ENCODE assay signal across 9 cellular contexts in the genomic region with DNA sequence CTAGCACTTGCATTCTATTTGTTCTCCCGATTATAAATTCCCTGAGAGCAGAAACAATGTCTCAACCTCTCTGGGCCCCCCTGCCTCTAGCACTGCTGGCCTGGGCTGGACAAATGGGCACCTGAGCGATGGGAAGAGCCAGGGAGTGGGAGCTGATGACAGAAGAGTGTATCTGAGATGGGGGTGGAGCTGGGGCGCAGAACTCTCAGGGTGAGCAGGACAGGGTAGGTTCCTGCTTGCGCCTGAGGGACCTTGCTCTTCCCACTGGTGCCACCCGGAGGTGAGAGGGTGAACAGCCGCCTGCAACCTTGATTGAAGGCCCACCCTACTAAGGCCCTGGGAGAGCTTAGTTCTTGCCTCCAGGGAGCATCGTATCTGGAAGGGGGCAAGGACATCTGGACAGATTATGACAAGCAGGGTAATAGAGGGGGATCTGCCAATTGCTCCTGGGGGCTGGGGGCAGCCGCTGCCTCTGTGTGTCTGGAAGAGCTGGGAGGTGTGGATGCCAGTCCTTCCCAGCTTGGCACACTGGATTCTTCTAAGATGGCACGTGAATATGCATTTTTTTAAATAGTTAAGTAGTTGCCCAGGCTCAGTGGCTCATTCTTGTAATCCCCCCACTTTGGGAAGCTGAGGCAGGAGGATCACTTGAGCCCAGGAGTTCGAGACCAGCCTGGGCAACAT. TPM values are rescaled to one million over a fixed set of nuclear protein-coding genes. Genes with fewer than 3 reads are reported as not detected.
A peak's percentile ranks its signal among the peaks of the same experiment; 100 is the strongest.
DNase-seq lines count a peak whose midpoint lies in the region; ATAC-seq and TF ChIP-seq lines count a peak whose summit lies in the region.
"Had no signal": no experiment of that assay in that cellular context is flagged by ENCODE, and none has a peak within 500 bp of the region (broad histone marks: within the 10 kb centered on the region; RNA-seq: fewer than 3 reads in every experiment).

No MANE protein-coding gene starts in this region.

- H3K9ac ChIP-seq in neural cell (ENCODE audit: low read length) = no peak overlapping the region

- TF ChIP-seq RAD21 in neural cell (conservative IDR thresholded peaks at IDR 0.05) = peak; percentile 65

- ATAC-seq in GM19351 (IDR thresholded peaks at IDR 0.05; ENCODE audit: unreplicated experiment) (peak; percentile 73), HG03432 (IDR thresholded peaks at IDR 0.05; ENCODE audit: unreplicated experiment) (no peak)

- H2AFZ ChIP-seq in neural cell (ENCODE audit: low read depth, low read length) = no peak overlapping the region

- H4K20me1 ChIP-seq in neural cell (ENCODE audit: insufficient read depth) = no peaks in the 10 kb centered on the region

- no peak overlapping the region for H3K4me2 ChIP-seq in neural cell (ENCODE audit: low read length)

- no peaks in the 10 kb centered on the region for H3K36me3 ChIP-seq in neural cell (ENCODE audit: insufficient read depth, low read length)

- H3K9me2 ChIP-seq in neural cell (ENCODE audit: insufficient read depth, low read length) = no peaks in the 10 kb centered on the region

- H3K4me3 ChIP-seq in fibroblast of mammary gland (ENCODE audit: control insufficient read depth, low read depth, low read length) (no peak overlapping the region), neural cell (ENCODE audit: low read length) (no peak overlapping the region)

- H3K9me3 ChIP-seq in neural cell (ENCODE audit: low read length) = no peaks in the 10 kb centered on the region

- peak; percentile 78 for TF ChIP-seq CTCF in fibroblast of mammary gland (conservative IDR thresholded peaks at IDR 0.05; ENCODE audit: control insufficient read depth, insufficient read depth, low read depth, low read length)
- peak; percentile 73 for TF ChIP-seq CTCF in neural cell (IDR thresholded peaks at IDR 0.05; ENCODE audit: poor library complexity, severe bottlenecking)

- DNase-seq in COLO668 (lab: John Stamatoyannopoulos, UW; ENCODE audit: unreplicated experiment) (peak; percentile 27), NCI-H2029 treated with DMSO at 0.1 percent for 48 hours (lab: John Stamatoyannopoulos, UW) (peak; percentile 9), fibroblast of mammary gland (ENCODE audit: low read depth) (peak; percentile 62), ureter (ENCODE audit: low spot score) (peak; percentile 58)
- DNase-seq in activated CD4-positive, alpha-beta T cell treated with anti-CD3 and anti-CD28 coated beads, Interleukin-2, amount 50 U/mL, for 1 hour = peak; percentile 15

- no peak overlapping the region for H3K27ac ChIP-seq in neural cell (ENCODE audit: low read length)

- H3F3A ChIP-seq in neural cell (ENCODE audit: insufficient read depth, low read length, poor library complexity, severe bottlenecking) = no peaks in the 10 kb centered on the region

- no peak for TF ChIP-seq EP300 in neural cell (conservative IDR thresholded peaks at IDR 0.05; ENCODE audit: poor library complexity, severe bottlenecking)

- H3K79me2 ChIP-seq in neural cell (replicated peaks; ENCODE audit: insufficient read depth, low read length) = no peaks in the 10 kb centered on the region

- no peaks in the 10 kb centered on the region for H3K27me3 ChIP-seq in neural cell (ENCODE audit: insufficient read depth, low read depth, low read length)

TF ChIP-seq in neural cell, 6 proteins besides CTCF, POLR2A, EP300 and RAD21:
- TF ChIP-seq SMC3 (conservative IDR thresholded peaks at IDR 0.05; ENCODE audit: poor library complexity) (peak; percentile 65), MXI1 (conservative IDR thresholded peaks at IDR 0.05; ENCODE audit: poor library complexity, severe bottlenecking) (no peak)

RNA-seq across cellular contexts. Expression of a gene that starts 43.0 kb away (rescaled TPM):
- 10.7 and 11.9 TPM in 2 replicates for polyA plus RNA-seq in neural cell
- 16.4 and 21.4 TPM in 2 replicates for polyA minus RNA-seq in neural cell
- total RNA-seq in ureter = 53.0 TPM
- total RNA-seq: T-helper 2 cell treated with Interferon-gamma antibody and Interleukin-4, amounts not matched to agents 100 ng/mL and 5 ng/mL, for 36 hours had no signal

Comparison
In these comparisons a context has a peak if more than half of its experiments do, and no peak if none do; other contexts are left out.
1. DNase-seq: peak in every context shown above with its lines; median percentile 62 in fibroblast of mammary gland; 58 in ureter; 27 in COLO668; 15 in activated CD4-positive, alpha-beta T cell treated with anti-CD3 and anti-CD28 coated beads, Interleukin-2, amount 50 U/mL, for 1 hour; 9 in NCI-H2029 treated with DMSO at 0.1 percent for 48 hours.